In the genomic region with DNA sequence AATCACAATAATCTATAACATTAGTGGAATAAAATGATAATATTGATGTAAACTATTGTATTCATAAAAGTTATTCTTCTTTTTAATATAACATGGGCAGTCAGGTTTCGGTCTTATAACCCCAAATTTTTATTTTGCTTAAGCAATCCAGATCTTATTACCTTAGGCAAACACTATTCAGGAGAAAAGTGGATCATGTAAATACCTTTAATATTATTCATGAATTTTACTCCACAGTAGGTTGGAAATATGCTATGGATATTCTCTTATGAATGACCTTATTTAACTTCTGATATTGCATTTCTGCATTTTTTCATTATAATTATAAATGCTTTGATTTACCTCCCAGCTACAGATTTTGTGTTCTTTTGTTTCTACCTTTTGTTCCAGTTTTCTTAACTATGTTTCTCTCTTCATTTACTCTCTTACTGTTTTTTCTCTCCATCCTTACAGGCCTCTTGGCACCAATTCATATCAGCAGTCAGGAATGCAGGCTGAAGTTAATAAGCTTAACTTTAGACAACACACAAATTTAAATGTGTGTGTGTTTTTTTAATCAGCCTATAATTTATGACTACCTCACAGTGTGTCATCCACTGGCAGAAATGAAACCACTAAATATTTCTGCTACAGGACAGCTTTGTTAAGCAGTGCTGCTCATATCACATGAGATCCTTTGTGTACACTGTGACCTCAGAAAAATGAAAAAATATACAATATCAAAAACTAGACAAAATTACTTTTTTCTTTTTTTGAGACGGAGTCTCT, we compare ENCODE assay signal across 26 cellular contexts.
DNase-seq lines count a peak whose midpoint lies in the region; FAIRE-seq and TF ChIP-seq lines count a peak whose summit lies in the region.
"Had no signal": no experiment of that assay in that cellular context is flagged by ENCODE, and none has a peak within 500 bp of the region (broad histone marks: within the 10 kb centered on the region; RNA-seq: fewer than 3 reads in every experiment).

No MANE protein-coding gene starts in this region.

- H3K27ac ChIP-seq in PC-9, result no peak overlapping the region
- H3K27ac ChIP-seq in right atrium auricular region, result no peak overlapping the region
- H3K27ac ChIP-seq: pancreas, VCaP had no signal

- peaks cover 0 to 2% (median 0%) of the 10 kb centered on the region in 5 experiments for H3K9me3 Mint-ChIP-seq in brain
- H3K9me3 Mint-ChIP-seq in mesothelial cell of epicardium, result no peaks in the 10 kb centered on the region
- H3K9me3 Mint-ChIP-seq: activated T-helper 2 cell treated with anti-CD3 and anti-CD28 coated beads, Interferon-gamma antibody, Interleukin-2, Interleukin-4, amounts not matched to agents 10 μg/mL and 5 μg/mL and 100 μg/mL, durations not matched to agents 14 hours and 24 hours and 36 hours; CD4-positive, CD25-positive, alpha-beta regulatory T cell; natural killer cell; stimulated activated effector memory CD8-positive, alpha-beta T cell treated with anti-CD3 and anti-CD28 coated beads, Interleukin-12 subunit alpha, Interleukin-12 subunit beta, amount 100 ng/mL, for 72 hours; T-helper 1 cell treated with Interleukin-12 subunit alpha and Interleukin-12 subunit beta and Interleukin-4 antibody, amounts not matched to agents 30 μg/mL and 1 μg/mL, for 36 hours had no signal

- POLR2A ChIA-PET in PC-9 (lab: Charles Lee; ENCODE audit: unreplicated experiment), result no interaction called here

- H3K27me3 Mint-ChIP-seq in brain (peaks cover 3% of the 10 kb centered on the region), mesothelial cell of epicardium (ENCODE audit: low read depth) (no peaks in the 10 kb centered on the region)

- H3F3A ChIP-seq in PC-9 (ENCODE audit: insufficient read depth, low read depth), result no peaks in the 10 kb centered on the region

- H4K20me1 ChIP-seq in PC-9 (ENCODE audit: insufficient read depth), result no peaks in the 10 kb centered on the region

- BruUV-seq in PC-9 (replicated peaks; lab: Mats Ljungman, UMichigan), result no TSS peak

- H3K27me3 ChIP-seq in PC-9 (ENCODE audit: insufficient read depth, low read depth), result no peaks in the 10 kb centered on the region
- no peaks in the 10 kb centered on the region for H3K27me3 ChIP-seq in right atrium auricular region
- H3K27me3 ChIP-seq: pancreas, testis had no signal

- H3K27ac Mint-ChIP-seq in brain (peak overlapping the region in 3 of 5 experiments; percentile 0 to 73 (median 29)), mesothelial cell of epicardium (peak overlapping the region; percentile 59)
- H3K27ac Mint-ChIP-seq: activated T-helper 2 cell treated with anti-CD3 and anti-CD28 coated beads, Interferon-gamma antibody, Interleukin-2, Interleukin-4, amounts not matched to agents 10 μg/mL and 5 μg/mL and 100 μg/mL, durations not matched to agents 14 hours and 24 hours and 36 hours; CD4-positive, CD25-positive, alpha-beta regulatory T cell; natural killer cell; stimulated activated effector memory CD8-positive, alpha-beta T cell treated with anti-CD3 and anti-CD28 coated beads, Interleukin-12 subunit alpha, Interleukin-12 subunit beta, amount 100 ng/mL, for 72 hours; T-helper 1 cell treated with Interleukin-12 subunit alpha and Interleukin-12 subunit beta and Interleukin-4 antibody, amounts not matched to agents 30 μg/mL and 1 μg/mL, for 36 hours had no signal

- H3K9me3 ChIP-seq in PC-9 (ENCODE audit: insufficient read depth, low read depth) (no peaks in the 10 kb centered on the region), right atrium auricular region (no peaks in the 10 kb centered on the region)
- H3K9me3 ChIP-seq: pancreas, testis had no signal

- H3K36me3 Mint-ChIP-seq in brain (no peaks in the 10 kb centered on the region), mesothelial cell of epicardium (no peaks in the 10 kb centered on the region)
- H3K36me3 Mint-ChIP-seq: CD4-positive, CD25-positive, alpha-beta regulatory T cell; natural killer cell; stimulated activated effector memory CD8-positive, alpha-beta T cell treated with anti-CD3 and anti-CD28 coated beads, Interleukin-12 subunit alpha, Interleukin-12 subunit beta, amount 100 ng/mL, for 72 hours had no signal

- DNase-seq in ELR (ENCODE audit: low read depth) (peak; percentile 52), NCI-H226 (peak; percentile 53), mesothelial cell of epicardium (ENCODE audit: low spot score in 2 of 2, unreplicated experiment in 2 of 2) (no peak), GM19239 (ENCODE audit: insufficient read length, low spot score) (no peak), SKM-1 (lab: John Stamatoyannopoulos, UW; ENCODE audit: unreplicated experiment) (no peak), PC-9 (no peak), right atrium auricular region (ENCODE audit: low spot score) (no peak)
- DNase-seq: activated CD4-positive, alpha-beta T cell treated with anti-CD3 and anti-CD28 coated beads, Interleukin-2, amount 50 U/mL, for 1 hour; CD4-positive, CD25-positive, alpha-beta regulatory T cell; DMS153; GOT3; Kasumi-1; mesendoderm; natural killer cell; NCI-H1105 treated with DMSO at 0.1 percent for 48 hours; NCI-H524; pancreas; Right ventricle myocardium superior; testis had no signal

- no peak for TF ChIP-seq CTCF in brain (conservative IDR thresholded peaks at IDR 0.05)
- TF ChIP-seq CTCF in mesothelial cell of epicardium (IDR thresholded peaks at IDR 0.05; ENCODE audit: unreplicated experiment), result no peak
- no peak for TF ChIP-seq CTCF in PC-9 (conservative IDR thresholded peaks at IDR 0.05)
- no peak for TF ChIP-seq CTCF in right atrium auricular region (IDR thresholded peaks at IDR 0.05)

- intact Hi-C loops in PC-9 (cut with micrococcal nuclease; ENCODE audit: unreplicated experiment), result no loop called here

- H3K4me3 Mint-ChIP-seq in brain (no peak overlapping the region), mesothelial cell of epicardium (no peak overlapping the region)
- H3K4me3 Mint-ChIP-seq: CD4-positive, CD25-positive, alpha-beta regulatory T cell; natural killer cell; stimulated activated effector memory CD8-positive, alpha-beta T cell treated with anti-CD3 and anti-CD28 coated beads, Interleukin-12 subunit alpha, Interleukin-12 subunit beta, amount 100 ng/mL, for 72 hours; T-helper 1 cell treated with Interleukin-12 subunit alpha and Interleukin-12 subunit beta and Interleukin-4 antibody, amounts not matched to agents 30 μg/mL and 1 μg/mL, for 36 hours had no signal

- H3K4me1 ChIP-seq in PC-9 (replicated peaks; ENCODE audit: insufficient read depth), result no peaks in the 10 kb centered on the region
- no peaks in the 10 kb centered on the region for H3K4me1 ChIP-seq in right atrium auricular region
- H3K4me1 ChIP-seq: pancreas, testis had no signal

- no peaks in the 10 kb centered on the region for H3K79me2 ChIP-seq in PC-9 (ENCODE audit: low read depth)

- no peak for FAIRE-seq in GM19239 (lab: Jason Lieb, UNC)
- FAIRE-seq: GM12878, HTR-8/SVneo, pancreas had no signal

- CTCF ChIA-PET in PC-9 (lab: Charles Lee), result no interaction called here

- H3K9me2 ChIP-seq in PC-9 (ENCODE audit: insufficient read depth), result peaks cover 4% of the 10 kb centered on the region; the same call in 1 of the 2 replicates

- H3K4me1 Mint-ChIP-seq in brain (peaks cover 39% of the 10 kb centered on the region), mesothelial cell of epicardium (peaks cover 52% of the 10 kb centered on the region)
- H3K4me1 Mint-ChIP-seq: CD4-positive, CD25-positive, alpha-beta regulatory T cell; natural killer cell; stimulated activated effector memory CD8-positive, alpha-beta T cell treated with anti-CD3 and anti-CD28 coated beads, Interleukin-12 subunit alpha, Interleukin-12 subunit beta, amount 100 ng/mL, for 72 hours had no signal

- no peak overlapping the region for H3K4me3 ChIP-seq in PC-9
- no peak overlapping the region for H3K4me3 ChIP-seq in right atrium auricular region
- H3K4me3 ChIP-seq: GM12878, pancreas, testis had no signal

- H2AFZ ChIP-seq in PC-9, result no peak overlapping the region

- no peaks in the 10 kb centered on the region for H3K36me3 ChIP-seq in PC-9 (ENCODE audit: low read depth)
- H3K36me3 ChIP-seq in right atrium auricular region, result no peaks in the 10 kb centered on the region
- H3K36me3 ChIP-seq: pancreas had no signal

- H3K4me2 ChIP-seq in PC-9, result no peak overlapping the region

Comparison
In these comparisons a context has a peak if more than half of its experiments do, and no peak if none do; other contexts are left out.
1. DNase-seq: peak in ELR (single experiment) and NCI-H226 (single experiment); none in mesothelial cell of epicardium (0 of 2), GM19239 (single experiment), SKM-1 (single experiment), PC-9 (0 of 2) and right atrium auricular region (single experiment).